21 cellular contexts compared by ENCODE assay signal in the genomic region with DNA sequence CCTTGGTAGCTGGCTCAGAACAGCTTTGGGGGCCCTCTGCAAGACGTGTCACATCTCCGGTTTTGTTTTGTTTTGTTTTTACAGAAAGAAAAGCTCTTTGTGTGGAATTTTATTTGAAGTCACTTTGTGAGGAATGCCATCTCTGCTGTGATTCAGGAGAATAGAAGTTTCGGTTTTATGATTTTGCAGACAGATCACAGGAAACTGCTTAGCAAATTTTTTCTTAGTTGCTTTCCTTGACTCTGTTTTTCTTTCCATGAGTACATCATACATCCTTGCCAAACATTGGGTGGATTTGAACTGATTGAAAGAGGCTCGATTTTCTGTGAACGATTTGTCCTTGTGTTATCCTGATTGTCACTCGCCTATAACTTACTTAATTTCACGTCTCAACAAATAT. TPM values are rescaled to one million over a fixed set of nuclear protein-coding genes. Genes with fewer than 3 reads are reported as not detected.
DNase-seq lines count a peak whose midpoint lies in the region; ATAC-seq, FAIRE-seq and TF ChIP-seq lines count a peak whose summit lies in the region.
"Had no signal": no experiment of that assay in that cellular context is flagged by ENCODE, and none has a peak within 500 bp of the region (broad histone marks: within the 10 kb centered on the region; RNA-seq: fewer than 3 reads in every experiment).

No MANE protein-coding gene starts in this region.

- ATAC-seq in right cardiac atrium (no peak), mucosa of descending colon (no peak), HG02763 (IDR thresholded peaks at IDR 0.05; ENCODE audit: unreplicated experiment) (no peak)
- ATAC-seq: activated CD8-positive, alpha-beta memory T cell treated with anti-CD3 and anti-CD28 coated beads, Interleukin-2, amount 10 ng/mL, durations not matched to agents 7 days and 5 days; GM12878; stimulated activated naive B cell treated with anti-CD40 and anti-IgM and Interleukin-4, amounts not matched to agents 10 μg/mL and 1 μg/mL and 100 μg/mL, for 72 hours had no signal

- H3K27me3 Mint-ChIP-seq in nephron progenitor cell (ENCODE audit: low read depth, poor library complexity): no peaks in the 10 kb centered on the region

- no peaks in the 10 kb centered on the region for H3K36me3 ChIP-seq in mucosa of descending colon (ENCODE audit: low read depth)
- H3K36me3 ChIP-seq: esophagus muscularis mucosa had no signal

- TF ChIP-seq CTCF in mucosa of descending colon (IDR thresholded peaks at IDR 0.05) (no peak), nephron progenitor cell (IDR thresholded peaks at IDR 0.05) (no peak)

- H3K9me3 Mint-ChIP-seq in nephron progenitor cell: no peaks in the 10 kb centered on the region
- H3K9me3 Mint-ChIP-seq: stimulated activated naive B cell treated with anti-CD40 and anti-IgM and Interleukin-4, amounts not matched to agents 10 μg/mL and 1 μg/mL and 100 μg/mL, for 72 hours; T-helper 1 cell treated with Interleukin-12 subunit alpha and Interleukin-12 subunit beta and Interleukin-4 antibody, amounts not matched to agents 30 μg/mL and 1 μg/mL, for 36 hours had no signal

- H3K4me3 ChIP-seq in right cardiac atrium (ENCODE audit: low read length) (no peak overlapping the region), mucosa of descending colon (no peak overlapping the region)
- H3K4me3 ChIP-seq: GM12878 had no signal

- DNase-seq in right cardiac atrium: no peak
- no peak for DNase-seq in cardiac septum (ENCODE audit: low spot score)
- DNase-seq in dedifferentiated amniotic fluid mesenchymal stem cell (ENCODE audit: extremely low spot score): peak; percentile 69
- peak; percentile 39 for DNase-seq in medulla oblongata (ENCODE audit: extremely low spot score)
- no peak for DNase-seq in mucosa of descending colon
- DNase-seq in GM12892 (ENCODE audit: insufficient read length): no peak
- no peak for DNase-seq in nephron progenitor cell
- DNase-seq: ACHN; activated CD4-positive, CD25-positive, alpha-beta regulatory T cell treated with anti-CD3 and anti-CD28 coated beads, Interleukin-2, amount 50 U/mL, for 72 hours; activated CD8-positive, alpha-beta memory T cell treated with anti-CD3 and anti-CD28 coated beads, Interleukin-2, amount 10 ng/mL, durations not matched to agents 7 days and 5 days; activated effector memory CD4-positive, alpha-beta T cell treated with Interleukin-2 at 50 U/mL for 16 hours; dermis blood vessel endothelial cell; NCI-H345; NK-92 treated with Interleukin-12 subunit alpha and Interleukin-12 subunit beta, amount 100 ng/mL, for 24 hours; stimulated activated naive B cell treated with anti-CD40 and anti-IgM and Interleukin-4, amounts not matched to agents 10 μg/mL and 1 μg/mL and 100 μg/mL, for 72 hours had no signal

- H3K4me1 Mint-ChIP-seq in nephron progenitor cell: peaks cover 57% of the 10 kb centered on the region
- H3K4me1 Mint-ChIP-seq: activated CD8-positive, alpha-beta memory T cell treated with anti-CD3 and anti-CD28 coated beads, Interleukin-2, amount 10 ng/mL, durations not matched to agents 7 days and 5 days had no signal

- peak overlapping the region; percentile 79 for H3K27ac ChIP-seq in right cardiac atrium (ENCODE audit: low read length)
- H3K27ac ChIP-seq: esophagus muscularis mucosa, parathyroid adenoma had no signal

- intact Hi-C loops in right cardiac atrium (cut with DNase I): loop anchor here in 2 of 4 donors (10.0 kb wide), 2 partner anchors 176 to 256 kb away; no protein-coding TSS in a partner anchor
- intact Hi-C loops in cardiac septum (cut with DNase I): loop anchor here (5.0 to 10.0 kb wide), 2 partner anchors 38 to 386 kb away; no protein-coding TSS in a partner anchor
- intact Hi-C loops in mucosa of descending colon (cut with DNase I, micrococcal nuclease): loop anchor here in 1 of 2 donors (5.0 kb wide), 1 partner anchor 178 kb away; no protein-coding TSS in a partner anchor

- TF ChIP-seq POLR2A in GM12892 (IDR thresholded peaks at IDR 0.05; ENCODE audit: low read depth, low read length): no peak

- 26% methylated on average over 7 of the region's 7 CpGs for WGBS in right cardiac atrium

- no peaks in the 10 kb centered on the region for H3K36me3 Mint-ChIP-seq in nephron progenitor cell (ENCODE audit: low read depth)
- H3K36me3 Mint-ChIP-seq: activated CD8-positive, alpha-beta memory T cell treated with anti-CD3 and anti-CD28 coated beads, Interleukin-2, amount 10 ng/mL, durations not matched to agents 7 days and 5 days; stimulated activated naive B cell treated with anti-CD40 and anti-IgM and Interleukin-4, amounts not matched to agents 10 μg/mL and 1 μg/mL and 100 μg/mL, for 72 hours had no signal

- H3K4me3 Mint-ChIP-seq in nephron progenitor cell: no peak overlapping the region
- H3K4me3 Mint-ChIP-seq: activated CD8-positive, alpha-beta memory T cell treated with anti-CD3 and anti-CD28 coated beads, Interleukin-2, amount 10 ng/mL, durations not matched to agents 7 days and 5 days; stimulated activated naive B cell treated with anti-CD40 and anti-IgM and Interleukin-4, amounts not matched to agents 10 μg/mL and 1 μg/mL and 100 μg/mL, for 72 hours; T-helper 1 cell treated with Interleukin-12 subunit alpha and Interleukin-12 subunit beta and Interleukin-4 antibody, amounts not matched to agents 30 μg/mL and 1 μg/mL, for 36 hours had no signal

- no peak for FAIRE-seq in GM12892 (lab: Jason Lieb, UNC)
- FAIRE-seq: G401.6, GM12878 had no signal

- no peak overlapping the region for H3K27ac Mint-ChIP-seq in nephron progenitor cell
- H3K27ac Mint-ChIP-seq: activated CD8-positive, alpha-beta memory T cell treated with anti-CD3 and anti-CD28 coated beads, Interleukin-2, amount 10 ng/mL, durations not matched to agents 7 days and 5 days; stimulated activated naive B cell treated with anti-CD40 and anti-IgM and Interleukin-4, amounts not matched to agents 10 μg/mL and 1 μg/mL and 100 μg/mL, for 72 hours; T-helper 1 cell treated with Interleukin-12 subunit alpha and Interleukin-12 subunit beta and Interleukin-4 antibody, amounts not matched to agents 30 μg/mL and 1 μg/mL, for 36 hours had no signal

- H3K27me3 ChIP-seq in right cardiac atrium (ENCODE audit: control insufficient read depth, insufficient read depth): no peaks in the 10 kb centered on the region

- H3K9me3 ChIP-seq in right cardiac atrium (ENCODE audit: control insufficient read depth, low read length) (peaks cover 1% of the 10 kb centered on the region), mucosa of descending colon (no peaks in the 10 kb centered on the region)
- H3K9me3 ChIP-seq: esophagus muscularis mucosa had no signal

- H3K4me1 ChIP-seq in right cardiac atrium (ENCODE audit: control insufficient read depth, insufficient read depth, low read length) (peaks cover 1% of the 10 kb centered on the region), mucosa of descending colon (ENCODE audit: low read depth) (no peaks in the 10 kb centered on the region)

RNA-seq across cellular contexts. Expression of a gene that starts 5.1 kb away (rescaled TPM):
- total RNA-seq in right cardiac atrium (10 to 100 TPM; 23.2 to 28.2 (median 25.3) TPM), cardiac septum (75.8 TPM), mucosa of descending colon (10 to 100 TPM; 20.3 to 43.8 (median 33.6) TPM)
- polyA plus RNA-seq in right cardiac atrium: 6.7 TPM
- 1.1 TPM for polyA plus RNA-seq in GM12892 (2012; ENCODE audit: missing spikeins)

Comparison
In these comparisons a context has a peak if more than half of its experiments do, and no peak if none do; other contexts are left out.
1. DNase-seq: peak in dedifferentiated amniotic fluid mesenchymal stem cell (single experiment) and medulla oblongata (single experiment); none in right cardiac atrium (0 of 3), cardiac septum (single experiment), mucosa of descending colon (0 of 3), GM12892 (single experiment) and nephron progenitor cell (single experiment).